Comparison of ENCODE assay signal across 1 cellular context in the genomic region with DNA sequence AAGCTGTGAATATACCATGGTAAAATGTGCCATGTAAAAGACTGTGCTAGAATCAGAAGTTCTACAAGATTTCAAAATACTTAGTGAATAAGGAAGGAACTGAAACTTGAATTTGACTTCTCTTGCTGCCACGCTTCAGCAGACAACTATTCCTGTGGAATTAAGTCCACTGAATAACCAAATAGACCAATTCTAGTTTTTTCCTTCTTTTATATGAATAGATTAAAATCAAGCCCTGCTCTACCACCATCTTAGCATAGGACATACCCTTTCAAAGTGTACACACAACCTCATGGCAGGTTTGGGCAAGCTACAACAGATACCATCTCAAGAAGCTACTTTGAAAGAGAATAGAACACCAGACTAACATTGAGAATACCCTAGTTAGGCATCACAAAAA.
TF ChIP-seq lines count a peak whose summit lies in the region.

No MANE protein-coding gene starts in this region.

TF ChIP-seq in SK-N-SH, 30 proteins besides CTCF, POLR2A, EP300 and RAD21 (continued from another document):
- TF ChIP-seq, protein P1, sequence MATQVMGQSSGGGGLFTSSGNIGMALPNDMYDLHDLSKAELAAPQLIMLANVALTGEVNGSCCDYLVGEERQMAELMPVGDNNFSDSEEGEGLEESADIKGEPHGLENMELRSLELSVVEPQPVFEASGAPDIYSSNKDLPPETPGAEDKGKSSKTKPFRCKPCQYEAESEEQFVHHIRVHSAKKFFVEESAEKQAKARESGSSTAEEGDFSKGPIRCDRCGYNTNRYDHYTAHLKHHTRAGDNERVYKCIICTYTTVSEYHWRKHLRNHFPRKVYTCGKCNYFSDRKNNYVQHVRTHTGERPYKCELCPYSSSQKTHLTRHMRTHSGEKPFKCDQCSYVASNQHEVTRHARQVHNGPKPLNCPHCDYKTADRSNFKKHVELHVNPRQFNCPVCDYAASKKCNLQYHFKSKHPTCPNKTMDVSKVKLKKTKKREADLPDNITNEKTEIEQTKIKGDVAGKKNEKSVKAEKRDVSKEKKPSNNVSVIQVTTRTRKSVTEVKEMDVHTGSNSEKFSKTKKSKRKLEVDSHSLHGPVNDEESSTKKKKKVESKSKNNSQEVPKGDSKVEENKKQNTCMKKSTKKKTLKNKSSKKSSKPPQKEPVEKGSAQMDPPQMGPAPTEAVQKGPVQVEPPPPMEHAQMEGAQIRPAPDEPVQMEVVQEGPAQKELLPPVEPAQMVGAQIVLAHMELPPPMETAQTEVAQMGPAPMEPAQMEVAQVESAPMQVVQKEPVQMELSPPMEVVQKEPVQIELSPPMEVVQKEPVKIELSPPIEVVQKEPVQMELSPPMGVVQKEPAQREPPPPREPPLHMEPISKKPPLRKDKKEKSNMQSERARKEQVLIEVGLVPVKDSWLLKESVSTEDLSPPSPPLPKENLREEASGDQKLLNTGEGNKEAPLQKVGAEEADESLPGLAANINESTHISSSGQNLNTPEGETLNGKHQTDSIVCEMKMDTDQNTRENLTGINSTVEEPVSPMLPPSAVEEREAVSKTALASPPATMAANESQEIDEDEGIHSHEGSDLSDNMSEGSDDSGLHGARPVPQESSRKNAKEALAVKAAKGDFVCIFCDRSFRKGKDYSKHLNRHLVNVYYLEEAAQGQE (IDR thresholded peaks at IDR 0.05; ENCODE audit: low read depth, low read length): no peak
- TF ChIP-seq, protein P2, sequence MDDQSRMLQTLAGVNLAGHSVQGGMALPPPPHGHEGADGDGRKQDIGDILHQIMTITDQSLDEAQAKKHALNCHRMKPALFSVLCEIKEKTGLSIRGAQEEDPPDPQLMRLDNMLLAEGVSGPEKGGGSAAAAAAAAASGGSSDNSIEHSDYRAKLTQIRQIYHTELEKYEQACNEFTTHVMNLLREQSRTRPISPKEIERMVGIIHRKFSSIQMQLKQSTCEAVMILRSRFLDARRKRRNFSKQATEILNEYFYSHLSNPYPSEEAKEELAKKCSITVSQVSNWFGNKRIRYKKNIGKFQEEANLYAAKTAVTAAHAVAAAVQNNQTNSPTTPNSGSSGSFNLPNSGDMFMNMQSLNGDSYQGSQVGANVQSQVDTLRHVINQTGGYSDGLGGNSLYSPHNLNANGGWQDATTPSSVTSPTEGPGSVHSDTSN (IDR thresholded peaks at IDR 0.05): no peak
- TF ChIP-seq SIN3A (IDR thresholded peaks at IDR 0.05; ENCODE audit: borderline replicate concordance, low read depth, low read length) (no peak), RCOR1 (IDR thresholded peaks at IDR 0.05; ENCODE audit: low read length) (no peak), FOXJ3 (CRISPR knock-in tag; IDR thresholded peaks at IDR 0.05) (no peak)
